ENCODE assay signal across 13 cellular contexts in the genomic region with DNA sequence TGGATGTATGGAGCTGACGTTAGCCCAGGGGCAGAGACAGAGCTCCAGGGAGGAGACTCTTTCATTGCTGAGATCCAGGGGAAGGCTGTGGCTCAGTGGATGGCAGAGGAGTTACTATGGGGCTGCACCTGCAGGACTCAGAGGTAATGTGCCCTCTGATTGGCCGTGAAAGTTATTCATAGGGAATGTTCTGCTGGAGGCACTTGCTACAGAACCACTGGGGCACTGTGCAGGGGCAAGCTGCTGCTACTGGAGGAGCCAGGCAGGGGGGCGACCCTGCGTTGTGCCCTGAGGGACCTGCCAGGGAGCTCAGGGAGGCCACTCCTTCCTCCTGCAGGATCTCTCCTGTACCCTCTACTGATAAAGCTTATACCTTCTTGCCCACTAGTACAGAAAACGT.
"Had no signal": no experiment of that assay in that cellular context is flagged by ENCODE, and none has a peak within 500 bp of the region (broad histone marks: within the 10 kb centered on the region; RNA-seq: fewer than 3 reads in every experiment).

No MANE protein-coding gene starts in this region.

- H3K4me3 Mint-ChIP-seq: activated CD8-positive, alpha-beta memory T cell treated with anti-CD3 and anti-CD28 coated beads, Interleukin-2, amount 10 ng/mL, durations not matched to agents 7 days and 5 days; activated naive CD8-positive, alpha-beta T cell; activated T-cell treated with anti-CD3 and anti-CD28 coated beads, Interleukin-2, amount 50 U/mL, for 24 hours; nephron progenitor cell had no signal

- H3K9me3 Mint-ChIP-seq: activated T-cell treated with anti-CD3 and anti-CD28 coated beads, Interleukin-2, amount 50 U/mL, for 24 hours; brain; nephron progenitor cell had no signal

- H3K36me3 ChIP-seq: left lung had no signal

- H3K27me3 Mint-ChIP-seq: activated CD8-positive, alpha-beta memory T cell treated with anti-CD3 and anti-CD28 coated beads, Interleukin-2, amount 10 ng/mL, durations not matched to agents 7 days and 5 days; activated T-cell treated with anti-CD3 and anti-CD28 coated beads, Interleukin-2, amount 50 U/mL, for 24 hours; brain had no signal

- H3K9me3 ChIP-seq: left lung had no signal

- H3K27ac Mint-ChIP-seq: activated CD8-positive, alpha-beta memory T cell treated with anti-CD3 and anti-CD28 coated beads, Interleukin-2, amount 10 ng/mL, durations not matched to agents 7 days and 5 days; activated naive CD8-positive, alpha-beta T cell; activated T-cell treated with anti-CD3 and anti-CD28 coated beads, Interleukin-2, amount 50 U/mL, for 24 hours; nephron progenitor cell had no signal

- H3K4me3 ChIP-seq: left lung, skin epidermis had no signal

- H3K4me1 Mint-ChIP-seq: activated CD8-positive, alpha-beta memory T cell treated with anti-CD3 and anti-CD28 coated beads, Interleukin-2, amount 10 ng/mL, durations not matched to agents 7 days and 5 days had no signal

- H3K27me3 ChIP-seq: left lung had no signal

- DNase-seq: activated CD4-positive, alpha-beta T cell treated with anti-CD3 and anti-CD28 coated beads for 1 hour; activated CD4-positive, alpha-beta T cell treated with anti-CD3 and anti-CD28 coated beads, Interleukin-2, amount 50 U/mL, for 48 hours; activated CD8-positive, alpha-beta memory T cell treated with anti-CD3 and anti-CD28 coated beads, Interleukin-2, amount 10 ng/mL, durations not matched to agents 7 days and 5 days; activated effector memory CD4-positive, alpha-beta T cell treated with anti-CD3 and anti-CD28 coated beads, Interleukin-2, amount 50 U/mL, for 16 hours; activated T-cell treated with anti-CD3 and anti-CD28 coated beads, Interleukin-2, amount 50 U/mL, for 24 hours; amygdala; dermis blood vessel endothelial cell; left lung; nephron progenitor cell; trophoblast cell had no signal

- ATAC-seq: activated CD8-positive, alpha-beta memory T cell treated with anti-CD3 and anti-CD28 coated beads, Interleukin-2, amount 10 ng/mL, durations not matched to agents 7 days and 5 days had no signal

- H3K27ac ChIP-seq: left lung, skin epidermis had no signal

- H3K36me3 Mint-ChIP-seq: activated CD8-positive, alpha-beta memory T cell treated with anti-CD3 and anti-CD28 coated beads, Interleukin-2, amount 10 ng/mL, durations not matched to agents 7 days and 5 days; activated naive CD8-positive, alpha-beta T cell; brain had no signal
